Comparison of ENCODE assay signal across 12 cellular contexts in genomic region chr11:11618973-11619435, GRCh38. TPM values are rescaled to one million over a fixed set of nuclear protein-coding genes. Genes with fewer than 3 reads are reported as not detected.
DNase-seq lines count a peak whose midpoint lies in the region; ATAC-seq, FAIRE-seq and TF ChIP-seq lines count a peak whose summit lies in the region.
"Had no signal": no experiment of that assay in that cellular context is flagged by ENCODE, and none has a peak within 500 bp of the region (broad histone marks: within the 10 kb centered on the region; RNA-seq: fewer than 3 reads in every experiment).

No MANE protein-coding gene starts in this region.

- no peak overlapping the region for H3K27ac Mint-ChIP-seq in GM23338
- H3K27ac Mint-ChIP-seq in CD8-positive, alpha-beta T cell: no peak overlapping the region

- POLR2A ChIA-PET in CD8-positive, alpha-beta T cell (lab: Charles Lee): no interaction called here

- peaks cover 22% of the 10 kb centered on the region for H3K4me1 Mint-ChIP-seq in GM23338
- H3K4me1 Mint-ChIP-seq in CD8-positive, alpha-beta T cell (ENCODE audit: low read depth): peaks cover 7% of the 10 kb centered on the region

- H3K4me3 ChIP-seq in GM23338 (0 out of 2 replicates have a peak overlapping the region, but pooled peaks have one; percentile 90), hepatocyte (no peak overlapping the region), pancreas (no peak overlapping the region)
- H3K4me3 ChIP-seq in CD8-positive, alpha-beta T cell (ENCODE audit: low read depth, low read length): no peak overlapping the region

- H3K27me3 ChIP-seq in GM23338 (ENCODE audit: insufficient read depth): peaks cover 48% of the 10 kb centered on the region
- peaks cover 15% of the 10 kb centered on the region for H3K27me3 ChIP-seq in hepatocyte
- no peaks in the 10 kb centered on the region for H3K27me3 ChIP-seq in CD8-positive, alpha-beta T cell (ENCODE audit: insufficient read depth, low read length)
- no peaks in the 10 kb centered on the region for H3K27me3 ChIP-seq in pancreas
- H3K27me3 ChIP-seq: colonic mucosa had no signal

- FAIRE-seq in pancreas (lab: Jason Lieb, UNC): no peak

- intact Hi-C loops in CD8-positive, alpha-beta T cell (cut with DNase I, micrococcal nuclease): no loop called here
- intact Hi-C loops in pancreas (cut with DNase I): no loop called here

- peak overlapping the region; percentile 87; the same call in 2 of the 3 replicates for H3K4me3 Mint-ChIP-seq in GM23338
- no peak overlapping the region for H3K4me3 Mint-ChIP-seq in CD8-positive, alpha-beta T cell

- H2AFZ ChIP-seq in GM23338 (no peak overlapping the region), hepatocyte (no peak overlapping the region)

- no peak overlapping the region for H3K4me2 ChIP-seq in GM23338
- no peak overlapping the region for H3K4me2 ChIP-seq in hepatocyte

- H3K4me1 ChIP-seq in GM23338 (ENCODE audit: insufficient read depth) (peaks cover 14% of the 10 kb centered on the region), hepatocyte (ENCODE audit: insufficient read depth) (peaks cover 9% of the 10 kb centered on the region), pancreas (no peaks in the 10 kb centered on the region)
- H3K4me1 ChIP-seq in CD8-positive, alpha-beta T cell (ENCODE audit: insufficient read depth, low read length): no peaks in the 10 kb centered on the region
- H3K4me1 ChIP-seq: colonic mucosa had no signal

- peaks cover 27% of the 10 kb centered on the region for H3K27me3 Mint-ChIP-seq in GM23338 (ENCODE audit: insufficient read depth, low read depth, poor library complexity)
- peaks cover 42% of the 10 kb centered on the region for H3K27me3 Mint-ChIP-seq in CD8-positive, alpha-beta T cell (ENCODE audit: low read depth)

- H4K20me1 ChIP-seq in GM23338 (replicated peaks; ENCODE audit: insufficient read depth) (peaks cover 21% of the 10 kb centered on the region), hepatocyte (ENCODE audit: insufficient read depth, poor library complexity, severe bottlenecking) (no peaks in the 10 kb centered on the region)

- no peak for ATAC-seq in GM23338
- no peak for ATAC-seq in CD8-positive, alpha-beta T cell
- no peak for ATAC-seq in pancreas

- H3K27ac ChIP-seq in 22Rv1: no peak overlapping the region
- H3K27ac ChIP-seq in GM23338 (ENCODE audit: low read depth): no peak overlapping the region
- no peak overlapping the region for H3K27ac ChIP-seq in hepatocyte
- H3K27ac ChIP-seq in CD8-positive, alpha-beta T cell (ENCODE audit: low read depth, low read length): no peak overlapping the region
- no peak overlapping the region for H3K27ac ChIP-seq in pancreas
- H3K27ac ChIP-seq: colonic mucosa had no signal

- H3K9me2 ChIP-seq in GM23338 (ENCODE audit: insufficient read depth): no peaks in the 10 kb centered on the region
- H3K9me2 ChIP-seq in hepatocyte (replicated peaks; ENCODE audit: insufficient read depth): no peaks in the 10 kb centered on the region

- 0 out of 2 replicates have a peak, but pooled peaks cover 3% of the 10 kb centered on the region for H3F3A ChIP-seq in GM23338 (replicated peaks; ENCODE audit: low read depth)

- peak; percentile 39 for TF ChIP-seq CTCF in 22Rv1 (IDR thresholded peaks at IDR 0.05)
- peak; percentile 49 to 74 for TF ChIP-seq CTCF in GM23338 (conservative IDR thresholded peaks at IDR 0.05; ENCODE audit: low read depth in 2 of 2)
- TF ChIP-seq CTCF in hepatocyte (IDR thresholded peaks at IDR 0.05; ENCODE audit: poor library complexity): no peak
- TF ChIP-seq CTCF in GM20000 (IDR thresholded peaks at IDR 0.05; ENCODE audit: extremely low read depth, missing control alignments): no peak
- no peak for TF ChIP-seq CTCF in CD8-positive, alpha-beta T cell (IDR thresholded peaks at IDR 0.05)
- TF ChIP-seq CTCF in pancreas (IDR thresholded peaks at IDR 0.05): no peak

- no peaks in the 10 kb centered on the region for H3K36me3 Mint-ChIP-seq in GM23338 (ENCODE audit: low read depth)
- no peaks in the 10 kb centered on the region for H3K36me3 Mint-ChIP-seq in CD8-positive, alpha-beta T cell

- H3K9me3 ChIP-seq in hepatocyte (ENCODE audit: low read depth): no peaks in the 10 kb centered on the region
- no peaks in the 10 kb centered on the region for H3K9me3 ChIP-seq in CD8-positive, alpha-beta T cell (ENCODE audit: low read length)
- no peaks in the 10 kb centered on the region for H3K9me3 ChIP-seq in pancreas
- H3K9me3 ChIP-seq: colonic mucosa had no signal

- peak; percentile 52 for DNase-seq in GM23338 (ENCODE audit: low spot score)
- DNase-seq in SW480 (ENCODE audit: low spot score): peak; percentile 42
- peak; percentile 13 for DNase-seq in hepatocyte (ENCODE audit: low spot score)
- DNase-seq in GM20000 (ENCODE audit: low spot score): no peak
- no peak for DNase-seq in CD8-positive, alpha-beta T cell
- DNase-seq in pancreas: no peak
- DNase-seq in NCI-H226: no peak
- DNase-seq: activated effector memory CD4-positive, alpha-beta T cell treated with anti-CD3 and anti-CD28 coated beads, Interleukin-2, amount 50 U/mL, for 16 hours; colonic mucosa; MV-4-11; stimulated activated CD4-positive, alpha-beta T cell treated with anti-CD3 and anti-CD28 coated beads, Interleukin-12 subunit alpha, Interleukin-12 subunit beta, amount 100 ng/mL, for 4 hours had no signal

- no peaks in the 10 kb centered on the region for H3K9me3 Mint-ChIP-seq in GM23338
- H3K9me3 Mint-ChIP-seq in CD8-positive, alpha-beta T cell: no peaks in the 10 kb centered on the region

- peaks cover 11% of the 10 kb centered on the region for H3K79me2 ChIP-seq in GM23338 (replicated peaks; ENCODE audit: insufficient read depth)
- H3K79me2 ChIP-seq in hepatocyte: no peaks in the 10 kb centered on the region

- no peaks in the 10 kb centered on the region for H3K36me3 ChIP-seq in GM23338 (ENCODE audit: insufficient read depth)
- no peaks in the 10 kb centered on the region for H3K36me3 ChIP-seq in hepatocyte (replicated peaks; ENCODE audit: insufficient read depth, low read depth)
- H3K36me3 ChIP-seq in CD8-positive, alpha-beta T cell (ENCODE audit: insufficient read depth, low read length): no peaks in the 10 kb centered on the region
- no peaks in the 10 kb centered on the region for H3K36me3 ChIP-seq in pancreas
- H3K36me3 ChIP-seq: colonic mucosa had no signal

- CTCF ChIA-PET in CD8-positive, alpha-beta T cell (lab: Charles Lee): no interaction called here

- WGBS in hepatocyte (ENCODE audit: low lambda C conversion rate, missing lambda C conversion rate): 43% methylated on average over 4 of the region's 4 CpGs
- WGBS in pancreas, 2 donors: 47 to 49% methylated on average over 4 of the region's 4 CpGs

TF ChIP-seq in GM23338, 12 proteins besides CTCF, POLR2A, EP300 and RAD21 (continues in another document):
- TF ChIP-seq NANOG (IDR thresholded peaks at IDR 0.05; ENCODE audit: borderline replicate concordance) (no peak), STAT1 (IDR thresholded peaks at IDR 0.05; ENCODE audit: unreplicated experiment) (no peak)

RNA-seq across cellular contexts. Expression of gene GALNT18, which starts 2.8 kb away (rescaled TPM):
- total RNA-seq in GM23338 (2014; rRNA removed; shearing (Covaris generic)): 10.8 and 12.2 TPM in 2 replicates
- polyA plus RNA-seq in GM23338 (2016; fragmentation: Nextera tagmentation; extraction: Ambion mirVana) (3.2 and 4.3 TPM in 2 replicates), hepatocyte (22.4 and 26.1 TPM in 2 replicates), pancreas (1 to 10 TPM; 4.7 to 5.5 TPM)
- total RNA-seq in hepatocyte (7.3 and 11.6 TPM in 2 replicates), pancreas (1 to 10 TPM; 2.0 to 8.9 (median 4.3) TPM)
- not detected for total RNA-seq in CD8-positive, alpha-beta T cell

Comparison
In these comparisons a context has a peak if more than half of its experiments do, and no peak if none do; other contexts are left out.
1. CTCF ChIP-seq: peak in 22Rv1 (single experiment) and GM23338 (2 of 2); none in hepatocyte (single experiment), GM20000 (single experiment), CD8-positive, alpha-beta T cell (single experiment) and pancreas (0 of 4).
2. DNase-seq: peak in GM23338 (single experiment), SW480 (single experiment) and hepatocyte (single experiment); none in GM20000 (single experiment), CD8-positive, alpha-beta T cell (0 of 7), pancreas (0 of 6) and NCI-H226 (single experiment).